Comparison of ENCODE assay signal across 26 cellular contexts in genomic region chr13:107886118-107886517, GRCh38.
A peak's percentile ranks its signal among the peaks of the same experiment; 100 is the strongest.
DNase-seq lines count a peak whose midpoint lies in the region; ATAC-seq, FAIRE-seq and TF ChIP-seq lines count a peak whose summit lies in the region.
"Had no signal": no experiment of that assay in that cellular context is flagged by ENCODE, and none has a peak within 500 bp of the region (broad histone marks: within the 10 kb centered on the region; RNA-seq: fewer than 3 reads in every experiment).

No MANE protein-coding gene starts in this region.

- H3K4me2 ChIP-seq in IMR-90 (ENCODE audit: low read depth, low read length) (no peak overlapping the region), K562 (ENCODE audit: insufficient read depth, low read length) (no peak overlapping the region), mesendoderm (ENCODE audit: low read length) (no peak overlapping the region)
- H3K4me2 ChIP-seq: BLaER1 treated with 17β-estradiol and CSF1 and Interleukin-3, amounts not matched to agents 10 nM and 100 nM had no signal

- CTCF ChIA-PET in IMR-90 (lab: Yijun Ruan, JAX) = no interaction called here
- CTCF ChIA-PET in K562 (lab: Yijun Ruan, JAX; ENCODE audit: low intra/inter-chr PET ratio) = no interaction called here

- H3K79me1 ChIP-seq in IMR-90 (ENCODE audit: low read depth in 1 of 2, low read length in 2 of 2) (peaks cover 0 to 10% of the 10 kb centered on the region in 2 experiments; a peak in 2 of 4 replicates), mesendoderm (ENCODE audit: low read length) (no peaks in the 10 kb centered on the region)

- no peak overlapping the region for H4K91ac ChIP-seq in IMR-90 (ENCODE audit: insufficient read depth, low read depth, low read length)

- DNase-seq in activated CD4-positive, alpha-beta T cell treated with anti-CD3 and anti-CD28 coated beads, Interleukin-2, amount 10 ng/mL, durations not matched to agents 24 days and 14 days = peak; percentile 16
- DNase-seq in activated CD4-positive, alpha-beta T cell treated with anti-CD3 and anti-CD28 coated beads for 4 hours = no peak
- DNase-seq in IMR-90 (no peak), K562 (ENCODE audit: extremely low read depth in 1 of 4, low spot score in 3 of 4) (no peak), pons (ENCODE audit: low spot score) (no peak), left ventricle myocardium inferior (no peak), mesendoderm (no peak)
- DNase-seq: AML-193; BE2C; CD4-positive, alpha-beta T cell; CD8-positive, alpha-beta memory T cell; DMS 273 treated with DMSO at 0.1 percent for 48 hours; DMS79; EL; GDM1; GOT3; H7 had no signal

- no peak overlapping the region for H3K23ac ChIP-seq in IMR-90 (ENCODE audit: low read depth, low read length)
- no peak overlapping the region for H3K23ac ChIP-seq in mesendoderm (ENCODE audit: low read length)

- no peaks in the 10 kb centered on the region for H3K9me3 ChIP-seq in IMR-90 (ENCODE audit: control insufficient read depth, insufficient read depth, low read length)
- no peaks in the 10 kb centered on the region for H3K9me3 ChIP-seq in K562 (replicated peaks; ENCODE audit: control insufficient read depth, insufficient read depth, low read depth, low read length)
- peaks cover 30% of the 10 kb centered on the region for H3K9me3 ChIP-seq in left ventricle myocardium inferior (replicated peaks)
- H3K9me3 ChIP-seq: BE2C had no signal

- H2AK5ac ChIP-seq in IMR-90 (ENCODE audit: low read depth, low read length) = no peak overlapping the region
- no peak overlapping the region for H2AK5ac ChIP-seq in mesendoderm (ENCODE audit: low read length)

- H3K36me3 ChIP-seq in IMR-90 (ENCODE audit: control insufficient read depth, insufficient read depth, low read length) (no peaks in the 10 kb centered on the region), K562 (ENCODE audit: control insufficient read depth, insufficient read depth, low read length) (no peaks in the 10 kb centered on the region; the same call in 2 of the 3 replicates), left ventricle myocardium inferior (no peaks in the 10 kb centered on the region), mesendoderm (ENCODE audit: control insufficient read depth, insufficient read depth, low read length) (no peaks in the 10 kb centered on the region)
- H3K36me3 ChIP-seq: BE2C; BLaER1 treated with 17β-estradiol and CSF1 and Interleukin-3, amounts not matched to agents 10 nM and 100 nM had no signal

- H3K9me3 Mint-ChIP-seq in activated CD4-positive, alpha-beta T cell treated with anti-CD3 and anti-CD28 coated beads, Interleukin-2, amount 10 ng/mL, durations not matched to agents 24 days and 14 days = peaks cover 3% of the 10 kb centered on the region

- H3K9ac ChIP-seq in IMR-90 (ENCODE audit: low read depth, low read length) (no peak overlapping the region), K562 (ENCODE audit: insufficient read depth in 1 of 2, low read depth in 2 of 2, low read length in 2 of 2) (no peak overlapping the region), mesendoderm (ENCODE audit: low read length) (no peak overlapping the region)
- H3K9ac ChIP-seq: BLaER1 treated with 17β-estradiol and CSF1 and Interleukin-3, amounts not matched to agents 10 nM and 100 nM had no signal

- in situ Hi-C loops in IMR-90 (cut with MboI; ENCODE audit: low sequenced_read_pairs) (no loop called here), K562 (cut with MboI) (no loop called here)

- no peak overlapping the region for H3K4me3 ChIP-seq in IMR-90 (ENCODE audit: insufficient read depth, low read depth, low read length)
- H3K4me3 ChIP-seq in K562 = no peak overlapping the region
- H3K4me3 ChIP-seq in left ventricle myocardium inferior = no peak overlapping the region
- H3K4me3 ChIP-seq in mesendoderm (ENCODE audit: low read length) = no peak overlapping the region
- H3K4me3 ChIP-seq: BLaER1 treated with 17β-estradiol and CSF1 and Interleukin-3, amounts not matched to agents 10 nM and 100 nM had no signal

- ATAC-seq in IMR-90 (ENCODE audit: low read depth) (no peak), K562 (no peak), HG03139 (IDR thresholded peaks at IDR 0.05; ENCODE audit: unreplicated experiment) (no peak)
- ATAC-seq: HCT116 had no signal

- H2BK120ac ChIP-seq in IMR-90 (ENCODE audit: low read depth, low read length) (peak overlapping the region; percentile 9; the same call in 1 of the 2 replicates), mesendoderm (ENCODE audit: low read depth, low read length) (no peak overlapping the region)

- no peak overlapping the region for H3K4me3 Mint-ChIP-seq in activated CD4-positive, alpha-beta T cell treated with anti-CD3 and anti-CD28 coated beads, Interleukin-2, amount 10 ng/mL, durations not matched to agents 24 days and 14 days
- H3K4me3 Mint-ChIP-seq: CD14-positive monocyte; CD4-positive, alpha-beta T cell; CD8-positive, alpha-beta memory T cell had no signal

- H2BK20ac ChIP-seq in IMR-90 (ENCODE audit: low read depth, low read length) = peak overlapping the region; percentile 51; the same call in 1 of the 2 replicates

- no CpG with 5 or more reads among the region's 2 CpGs for WGBS in IMR-90 (ENCODE audit: extremely low coverage in 2 of 2, insufficient read length in 1 of 2), 2 experiments
- 41% methylated on average over 2 of the region's 2 CpGs for whole genome bisulfite sequencing in K562 (ENCODE audit: insufficient coverage, low coverage, missing lambda C conversion rate)
- no CpG with 5 or more reads among the region's 2 CpGs for WGBS in mesendoderm (ENCODE audit: extremely low coverage, insufficient coverage, low lambda C conversion rate)

- FAIRE-seq in K562 (lab: Jason Lieb, UNC) = no peak
- FAIRE-seq: A204.1, D721Med, GM12891, GM18507 had no signal

- no peak overlapping the region for H3K27ac ChIP-seq in IMR-90 (ENCODE audit: insufficient read depth, low read length)
- H3K27ac ChIP-seq in K562 (ENCODE audit: extremely low read depth, low read depth, low read length) = no peak overlapping the region
- H3K27ac ChIP-seq in left ventricle myocardium inferior (replicated peaks) = no peak overlapping the region
- no peak overlapping the region for H3K27ac ChIP-seq in mesendoderm (ENCODE audit: low read depth, low read length)
- H3K27ac ChIP-seq: 22Rv1; BLaER1 treated with 17β-estradiol and CSF1 and Interleukin-3, amounts not matched to agents 10 nM and 100 nM had no signal

- H4K20me1 ChIP-seq in IMR-90 (ENCODE audit: insufficient read depth, low read length) (no peaks in the 10 kb centered on the region), K562 (replicated peaks; ENCODE audit: control insufficient read depth, insufficient read depth, low read length) (no peaks in the 10 kb centered on the region)
- H4K20me1 ChIP-seq: BLaER1 treated with 17β-estradiol and CSF1 and Interleukin-3, amounts not matched to agents 10 nM and 100 nM had no signal

- no peak for TF ChIP-seq CTCF in IMR-90 (conservative IDR thresholded peaks at IDR 0.05; ENCODE audit: low read depth, low read length)
- TF ChIP-seq CTCF in K562 (IDR thresholded peaks at IDR 0.05 in 2 of 3, conservative IDR thresholded peaks at IDR 0.05 in 1 of 3; ENCODE audit: insufficient read depth in 2 of 3, low read depth in 1 of 3, low read length in 3 of 3) = no peak
- TF ChIP-seq CTCF in left ventricle myocardium inferior (IDR thresholded peaks at IDR 0.05; ENCODE audit: borderline replicate concordance) = no peak

- TF ChIP-seq POLR2A in IMR-90 (IDR thresholded peaks at IDR 0.05; ENCODE audit: low read depth, low read length) (no peak), K562 (conservative IDR thresholded peaks at IDR 0.05) (no peak)

- H3K27me3 ChIP-seq in IMR-90 (ENCODE audit: control insufficient read depth, insufficient read depth, low read length) = no peaks in the 10 kb centered on the region
- no peaks in the 10 kb centered on the region for H3K27me3 ChIP-seq in K562 (ENCODE audit: control insufficient read depth in 2 of 2, insufficient read depth in 2 of 2, low read length in 2 of 2)
- H3K27me3 ChIP-seq in left ventricle myocardium inferior (ENCODE audit: low read depth) = no peaks in the 10 kb centered on the region
- no peaks in the 10 kb centered on the region for H3K27me3 ChIP-seq in mesendoderm (ENCODE audit: insufficient read depth, low read length, poor library complexity)
- H3K27me3 ChIP-seq: BE2C; BLaER1 treated with 17β-estradiol and CSF1 and Interleukin-3, amounts not matched to agents 10 nM and 100 nM had no signal

- no peak overlapping the region for H3K27ac Mint-ChIP-seq in activated CD4-positive, alpha-beta T cell treated with anti-CD3 and anti-CD28 coated beads, Interleukin-2, amount 10 ng/mL, durations not matched to agents 24 days and 14 days
- H3K27ac Mint-ChIP-seq: CD14-positive monocyte; CD4-positive, alpha-beta T cell; CD8-positive, alpha-beta memory T cell had no signal

- H3K56ac ChIP-seq in IMR-90 (ENCODE audit: extremely low read depth, insufficient read depth, low read length) (no peak overlapping the region), mesendoderm (ENCODE audit: low read length) (no peak overlapping the region)

- H3K4ac ChIP-seq in IMR-90 (ENCODE audit: low read depth, low read length) (no peak overlapping the region), mesendoderm (ENCODE audit: low read depth, low read length) (no peak overlapping the region)

- no peak overlapping the region for H3K18ac ChIP-seq in IMR-90 (ENCODE audit: low read depth, low read length)
- H3K18ac ChIP-seq in mesendoderm (ENCODE audit: low read length) = no peak overlapping the region

- no peak overlapping the region for H2BK5ac ChIP-seq in IMR-90 (ENCODE audit: low read depth, low read length, poor library complexity, severe bottlenecking)
- no peak overlapping the region for H2BK5ac ChIP-seq in mesendoderm (ENCODE audit: low read length)

- intact Hi-C loops in activated CD4-positive, alpha-beta T cell treated with anti-CD3 and anti-CD28 coated beads, Interleukin-2, amount 10 ng/mL, durations not matched to agents 24 days and 14 days (cut with micrococcal nuclease) = no loop called here
- intact Hi-C loops in IMR-90 (cut with micrococcal nuclease) (no loop called here), K562 (cut with micrococcal nuclease) (no loop called here), left ventricle myocardium inferior (cut with micrococcal nuclease) (no loop called here)

- no peaks in the 10 kb centered on the region for H3K27me3 Mint-ChIP-seq in activated CD4-positive, alpha-beta T cell treated with anti-CD3 and anti-CD28 coated beads, Interleukin-2, amount 10 ng/mL, durations not matched to agents 24 days and 14 days
- H3K27me3 Mint-ChIP-seq: CD4-positive, alpha-beta T cell; CD8-positive, alpha-beta memory T cell had no signal

- H2BK15ac ChIP-seq in IMR-90 (ENCODE audit: low read depth, low read length) (no peak overlapping the region), mesendoderm (replicated peaks; ENCODE audit: low read depth) (no peak overlapping the region)

- H4K8ac ChIP-seq in IMR-90 (ENCODE audit: low read depth in 2 of 2, low read length in 2 of 2) = no peak overlapping the region
- H4K8ac ChIP-seq in mesendoderm (ENCODE audit: low read depth, low read length) = no peak overlapping the region

- H3K9me1 ChIP-seq in IMR-90 (ENCODE audit: insufficient read depth, low read length) = peaks cover 5% of the 10 kb centered on the region; the same call in 1 of the 2 replicates
- H3K9me1 ChIP-seq in K562 (ENCODE audit: control insufficient read depth, insufficient read depth, low read length) = no peaks in the 10 kb centered on the region

- no peak overlapping the region for H2AFZ ChIP-seq in IMR-90 (replicated peaks; ENCODE audit: low read length, poor library complexity)
- no peak overlapping the region for H2AFZ ChIP-seq in K562 (ENCODE audit: low read depth, low read length)

- dilution Hi-C loops in IMR-90 (cut with HindIII; ENCODE audit: low sequenced_read_pairs, unreplicated experiment) = no loop called here

- H4K5ac ChIP-seq in IMR-90 (ENCODE audit: low read depth, low read length) (no peak overlapping the region), mesendoderm (ENCODE audit: low read length) (no peak overlapping the region)

- H3K4me1 ChIP-seq in IMR-90 (ENCODE audit: control insufficient read depth, insufficient read depth, low read length) = peaks cover 5% of the 10 kb centered on the region; the same call in 1 of the 2 replicates
- peaks cover 10 to 49% of the 10 kb centered on the region in 2 experiments for H3K4me1 ChIP-seq in K562 (replicated peaks in 1 of 2; ENCODE audit: control insufficient read depth in 2 of 2, insufficient read depth in 2 of 2, low read length in 2 of 2)
- no peaks in the 10 kb centered on the region for H3K4me1 ChIP-seq in left ventricle myocardium inferior
- no peaks in the 10 kb centered on the region for H3K4me1 ChIP-seq in mesendoderm (ENCODE audit: control insufficient read depth, low read depth, low read length)
- H3K4me1 ChIP-seq: BE2C had no signal

- H3K14ac ChIP-seq in IMR-90 (replicated peaks; ENCODE audit: low read depth, low read length) = no peak overlapping the region

- POLR2A ChIA-PET in IMR-90 (lab: Charles Lee; ENCODE audit: unreplicated experiment) = interaction anchor here (0.6 kb wide), 1 partner anchor 256 kb away, joined by 4 read pairs; no protein-coding TSS in a partner anchor
- POLR2A ChIA-PET in K562 (lab: Yijun Ruan, JAX) = interaction anchor here (0.9 to 4.8 kb wide), 8 partner anchors 8 to 121 kb away, joined by 3 to 52 read pairs (median 8); no protein-coding TSS in a partner anchor

- H3K4me1 Mint-ChIP-seq in activated CD4-positive, alpha-beta T cell treated with anti-CD3 and anti-CD28 coated beads, Interleukin-2, amount 10 ng/mL, durations not matched to agents 24 days and 14 days = no peaks in the 10 kb centered on the region
- H3K4me1 Mint-ChIP-seq: CD14-positive monocyte; CD8-positive, alpha-beta memory T cell had no signal

- TF ChIP-seq RAD21 in IMR-90 (IDR thresholded peaks at IDR 0.05; ENCODE audit: low read length) (no peak), K562 (CRISPR knock-in tag; conservative IDR thresholded peaks at IDR 0.05 in 1 of 2, IDR thresholded peaks at IDR 0.05 in 1 of 2) (no peak)

- TF ChIP-seq EP300 in K562 (IDR thresholded peaks at IDR 0.05; ENCODE audit: low read length) = no peak

- no peaks in the 10 kb centered on the region for H3K36me3 Mint-ChIP-seq in activated CD4-positive, alpha-beta T cell treated with anti-CD3 and anti-CD28 coated beads, Interleukin-2, amount 10 ng/mL, durations not matched to agents 24 days and 14 days (ENCODE audit: low read depth)
- H3K36me3 Mint-ChIP-seq: CD14-positive monocyte; CD8-positive, alpha-beta memory T cell had no signal

- BruUV-seq in IMR-90 (replicated peaks; lab: Mats Ljungman, UMichigan) (no TSS peak), K562 (replicated peaks; lab: Mats Ljungman, UMichigan) (no TSS peak)

- H2AK9ac ChIP-seq in IMR-90 (replicated peaks; ENCODE audit: low read depth, low read length, poor library complexity) = no peak overlapping the region

- H3K79me2 ChIP-seq in K562 (ENCODE audit: control insufficient read depth, insufficient read depth, low read length) = peaks cover 22% of the 10 kb centered on the region
- H3K79me2 ChIP-seq in mesendoderm (ENCODE audit: control insufficient read depth, insufficient read depth, low read length) = no peaks in the 10 kb centered on the region
